In the genomic region with DNA sequence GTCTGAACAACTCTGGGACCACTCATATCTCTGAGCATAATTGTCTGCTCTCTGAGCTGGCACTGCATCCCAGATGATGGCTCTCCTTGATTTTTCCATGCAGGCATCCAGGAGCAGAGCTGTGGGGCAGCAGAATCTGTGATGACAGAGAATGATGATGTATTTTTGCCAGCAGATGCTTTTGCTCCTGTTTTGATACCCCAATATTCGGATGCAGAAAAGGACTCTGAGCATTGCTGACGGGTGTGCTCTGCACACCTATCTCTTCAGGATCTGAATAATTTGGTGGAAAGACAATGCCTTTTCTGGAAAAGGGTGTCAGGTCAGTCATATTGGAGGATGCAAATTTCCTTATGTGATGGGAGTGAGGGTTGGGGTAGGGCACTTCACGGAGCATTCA, we compare ENCODE assay signal across 32 cellular contexts.
"Had no signal": no experiment of that assay in that cellular context is flagged by ENCODE, and none has a peak within 500 bp of the region (broad histone marks: within the 10 kb centered on the region; RNA-seq: fewer than 3 reads in every experiment).

No MANE protein-coding gene starts in this region.

- DNase-seq: activated B cell treated with CpG ODN at 0.5 μM for 24 hours; activated CD4-positive, alpha-beta memory T cell treated with anti-CD3 and anti-CD28 coated beads for 36 hours; activated CD4-positive, alpha-beta T cell treated with anti-CD3 and anti-CD28 coated beads for 4 hours; activated CD4-positive, alpha-beta T cell treated with anti-CD3 and anti-CD28 coated beads, Interleukin-2, amount 10 ng/mL, durations not matched to agents 24 days and 14 days; activated CD4-positive, alpha-beta T cell treated with anti-CD3 and anti-CD28 coated beads, Interleukin-2, amount 50 U/mL, for 1 hour; activated CD4-positive, alpha-beta T cell treated with anti-CD3 and anti-CD28 coated beads, Interleukin-2, amount 50 U/mL, for 4 hours; activated CD4-positive, CD25-positive, alpha-beta regulatory T cell treated with anti-CD3 and anti-CD28 coated beads, Interleukin-2, amount 50 U/mL, for 72 hours; activated CD8-positive, alpha-beta memory T cell treated with anti-CD3 and anti-CD28 coated beads, Interleukin-2, amount 50 U/mL, for 4 hours; activated CD8-positive, alpha-beta T cell treated with anti-CD3 and anti-CD28 coated beads for 36 hours; activated effector memory CD4-positive, alpha-beta T cell treated with anti-CD3 and anti-CD28 coated beads, Interleukin-2, amount 50 U/mL, for 16 hours; activated gamma-delta T cell treated with Interleukin-2 at 50 U/mL for 16 hours; activated naive CD4-positive, alpha-beta T cell; activated naive CD4-positive, alpha-beta T cell treated with anti-CD3 and anti-CD28 coated beads for 36 hours; activated naive CD4-positive, alpha-beta T cell treated with anti-CD3 and anti-CD28 coated beads, Interleukin-2, amount 50 U/mL, for 16 hours; activated naive CD8-positive, alpha-beta T cell treated with anti-CD3 and anti-CD28 coated beads for 36 hours; activated T-cell treated with anti-CD3 and anti-CD28 coated beads for 4 hours; activated T-cell treated with anti-CD3 and anti-CD28 coated beads, Interleukin-2, amount 50 U/mL, for 1 hour; activated T-cell treated with anti-CD3 and anti-CD28 coated beads, Interleukin-2, amount 50 U/mL, for 4 hours; activated T-cell treated with anti-CD3 and anti-CD28 coated beads, Interleukin-2, amount 50 U/mL, for 72 hours; adrenal gland; amniotic stem cell; aorta; body of pancreas; brain microvascular endothelial cell; central memory CD4-positive, alpha-beta T cell; T-helper 1 cell; T-helper 2 cell; T-helper 9 cell had no signal

- H3K36me3 ChIP-seq: adrenal gland, brain microvascular endothelial cell, breast epithelium had no signal

- H3K9me3 ChIP-seq: adrenal gland, body of pancreas, breast epithelium had no signal

- H3K4me1 ChIP-seq: adrenal gland, body of pancreas, breast epithelium had no signal

- H3K4me3 ChIP-seq: adrenal gland, body of pancreas, breast epithelium had no signal

- ATAC-seq: activated CD8-positive, alpha-beta T cell treated with anti-CD3 and anti-CD28 coated beads for 36 hours; activated naive CD4-positive, alpha-beta T cell treated with anti-CD3 and anti-CD28 coated beads, Interleukin-2, amount 50 U/mL, for 72 hours; activated T-cell treated with anti-CD3 and anti-CD28 coated beads, Interleukin-2, amount 50 U/mL, for 4 hours; activated T-cell treated with anti-CD3 and anti-CD28 coated beads, Interleukin-2, amount 50 U/mL, for 72 hours; activated T-helper 17 cell treated with anti-CD3 and anti-CD28 coated beads, Interleukin-2, amount 50 U/mL, for 72 hours; body of pancreas had no signal

- H3K27ac ChIP-seq: adrenal gland, body of pancreas, brain microvascular endothelial cell, breast epithelium, VCaP had no signal

- H3K27me3 ChIP-seq: adrenal gland, body of pancreas, brain microvascular endothelial cell, breast epithelium had no signal
